ENCODE assay signal across 21 cellular contexts in the genomic region with DNA sequence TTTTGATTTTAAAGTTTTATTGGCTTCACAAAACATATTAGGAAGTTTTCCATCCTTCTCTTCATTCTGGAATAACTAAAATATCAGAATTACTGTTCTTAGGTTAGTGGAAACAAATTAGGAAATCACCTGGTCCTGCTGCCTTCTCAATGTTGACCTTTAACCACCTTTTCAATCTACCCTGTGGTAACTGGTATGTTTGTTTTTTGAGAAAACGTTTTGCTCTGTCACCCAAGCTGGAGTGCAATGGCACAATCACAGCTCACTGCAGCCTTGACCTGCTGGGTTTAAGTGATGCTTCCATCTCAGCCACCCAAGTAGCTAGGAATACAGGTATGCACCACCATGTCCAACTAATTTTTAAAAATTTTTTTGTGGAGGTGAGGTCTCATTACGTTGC.
"Had no signal": no experiment of that assay in that cellular context is flagged by ENCODE, and none has a peak within 500 bp of the region (broad histone marks: within the 10 kb centered on the region; RNA-seq: fewer than 3 reads in every experiment).

No MANE protein-coding gene starts in this region.

- FAIRE-seq: pancreas had no signal

- DNase-seq: effector memory CD8-positive, alpha-beta T cell; esophagus squamous epithelium; foreskin fibroblast; glutamatergic neuron; islet precursor cell; left ventricle myocardium inferior; mesenchymal stem cell; midbrain; occipital lobe; pancreas; right cardiac atrium; stimulated activated CD4-positive, alpha-beta T cell treated with anti-CD3 and anti-CD28 coated beads, Interleukin-4, amount 100 ng/mL, for 1 hour; stimulated activated CD8-positive, alpha-beta memory T cell treated with anti-CD3 and anti-CD28 coated beads, Interleukin-4, amount 100 ng/mL, for 48 hours; stimulated activated naive CD8-positive, alpha-beta T cell treated with anti-CD3 and anti-CD28 coated beads, Interleukin-15, Interleukin-2, amounts not matched to agents 100 U/mL and 50 U/mL, for 24 hours; tibial artery; upper lobe of left lung had no signal

- H3K27me3 ChIP-seq: esophagus squamous epithelium, gastroesophageal sphincter, neural progenitor cell, pancreas, tibial artery, upper lobe of left lung, vagina had no signal

- H2AFZ ChIP-seq: neural progenitor cell had no signal

- H3K9ac ChIP-seq: neural progenitor cell had no signal

- H3K4me1 ChIP-seq: esophagus squamous epithelium, gastroesophageal sphincter, left ventricle myocardium inferior, neural progenitor cell, pancreas, tibial artery, upper lobe of left lung, vagina had no signal

- H3K4me3 ChIP-seq: esophagus squamous epithelium, gastroesophageal sphincter, left ventricle myocardium inferior, lung, neural progenitor cell, pancreas, smooth muscle cell, tibial artery, upper lobe of left lung, vagina had no signal

- H3K4me2 ChIP-seq: neural progenitor cell, smooth muscle cell had no signal

- H3K27ac ChIP-seq: esophagus squamous epithelium, gastroesophageal sphincter, left ventricle myocardium inferior, neural progenitor cell, pancreas, tibial artery, upper lobe of left lung, vagina had no signal

- H3K36me3 ChIP-seq: neural progenitor cell, pancreas, upper lobe of left lung had no signal

- H3K9me3 ChIP-seq: esophagus squamous epithelium, gastroesophageal sphincter, left ventricle myocardium inferior, pancreas, tibial artery, upper lobe of left lung, vagina had no signal
